Comparison of ENCODE assay signal across 26 cellular contexts in the genomic region with DNA sequence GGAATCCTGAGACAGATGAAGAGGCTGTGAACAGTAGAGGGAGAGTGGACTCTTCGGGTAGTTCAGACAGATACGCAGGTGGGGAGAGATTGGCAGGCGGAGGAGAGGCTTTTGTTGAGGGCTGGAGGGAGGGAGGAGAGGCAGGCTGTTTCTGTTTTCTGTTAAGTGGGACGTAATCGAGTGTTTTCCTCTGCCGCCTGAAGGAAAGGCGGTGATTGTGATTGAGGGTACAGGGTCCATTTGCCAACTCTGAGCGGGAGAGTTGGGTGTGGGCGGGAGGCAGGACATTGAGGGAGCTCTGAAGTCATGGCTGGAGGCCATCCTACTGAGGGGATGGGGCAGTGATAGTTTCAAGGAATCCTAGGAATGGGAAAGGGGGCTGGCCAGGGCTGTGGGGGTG.
DNase-seq lines count a peak whose midpoint lies in the region; TF ChIP-seq lines count a peak whose summit lies in the region.
"Had no signal": no experiment of that assay in that cellular context is flagged by ENCODE, and none has a peak within 500 bp of the region (broad histone marks: within the 10 kb centered on the region; RNA-seq: fewer than 3 reads in every experiment).

No MANE protein-coding gene starts in this region.

- CTCF ChIA-PET in HEK293 (lab: Yijun Ruan, JAX), result no interaction called here

- 11 to 26% (median 26%) methylated on average over 9 of the region's 9 CpGs for WGBS in ovary, 3 donors

- DNase-seq in NCI-H2227 treated with DMSO at 0.1 percent for 48 hours (lab: John Stamatoyannopoulos, UW) (peak; percentile 89), ovary (peak in 2 of 5 donors; percentile 15 to 34), SW480 (ENCODE audit: low spot score) (no peak), DMS153 treated with DMSO at 0.1 percent for 48 hours (lab: John Stamatoyannopoulos, UW; ENCODE audit: unreplicated experiment) (no peak), NCI-H2081 (lab: John Stamatoyannopoulos, UW) (no peak)
- DNase-seq: activated CD4-positive, alpha-beta memory T cell treated with anti-CD3 and anti-CD28 coated beads for 36 hours; activated gamma-delta T cell; CD4-positive, alpha-beta T cell; DMS 273 treated with DMSO at 0.1 percent for 48 hours; GDM1; H7; KBM-7; kidney glomerular epithelial cell; mesendoderm; naive thymus-derived CD4-positive, alpha-beta T cell; NCI-H1930; NCI-H526; RPMI8226; sigmoid colon; stimulated activated CD8-positive, alpha-beta memory T cell treated with anti-CD3 and anti-CD28 coated beads, Interleukin-4, amount 100 ng/mL, for 48 hours; T-helper 9 cell had no signal

- H3K27me3 ChIP-seq in duodenal mucosa (ENCODE audit: control insufficient read depth in 1 of 2, insufficient read depth in 2 of 2, low read length in 2 of 2) (no peaks in the 10 kb centered on the region), ovary (no peaks in the 10 kb centered on the region)
- H3K27me3 ChIP-seq: sigmoid colon had no signal

- no peak for TF ChIP-seq EP300 in ovary (IDR thresholded peaks at IDR 0.05)

- TF ChIP-seq POLR2A in ovary (IDR thresholded peaks at IDR 0.05), result no peak

- POLR2A ChIA-PET in HEK293 (lab: Yijun Ruan, JAX), result no interaction called here

- H3K4me1 ChIP-seq in HEK293 (ENCODE audit: control insufficient read depth, insufficient read depth, low read length) (no peaks in the 10 kb centered on the region; the same call in 1 of the 2 replicates), duodenal mucosa (ENCODE audit: control insufficient read depth in 1 of 2, insufficient read depth in 2 of 2, low read length in 2 of 2) (peaks cover 51 to 53% of the 10 kb centered on the region in 2 donors), ovary (ENCODE audit: insufficient read depth) (peaks cover 28% of the 10 kb centered on the region)

- H3K36me3 ChIP-seq in HEK293 (ENCODE audit: control insufficient read depth in 2 of 2, insufficient read depth in 1 of 2, low read length in 2 of 2) (no peaks in the 10 kb centered on the region), duodenal mucosa (ENCODE audit: control insufficient read depth in 1 of 2, insufficient read depth in 2 of 2, low read length in 2 of 2) (no peaks in the 10 kb centered on the region), ovary (no peaks in the 10 kb centered on the region)
- H3K36me3 ChIP-seq: sigmoid colon had no signal

- intact Hi-C loops in ovary (cut with DNase I), result loop anchor here in 2 of 4 donors (5.0 to 10.0 kb wide), 2 partner anchors 54 to 66 kb away; no protein-coding TSS in a partner anchor

- no peak for TF ChIP-seq CTCF in HEK293 (tag by site-specific recombination; IDR thresholded peaks at IDR 0.05)
- TF ChIP-seq CTCF in ovary (IDR thresholded peaks at IDR 0.05), result no peak

- no peaks in the 10 kb centered on the region for H3K9me3 ChIP-seq in HEK293 (ENCODE audit: control insufficient read depth, insufficient read depth, low read depth, low read length)
- H3K9me3 ChIP-seq in duodenal mucosa (ENCODE audit: control insufficient read depth in 1 of 2, low read length in 2 of 2), result no peaks in the 10 kb centered on the region
- H3K9me3 ChIP-seq in ovary, result no peaks in the 10 kb centered on the region
- H3K9me3 ChIP-seq: sigmoid colon had no signal

- peak overlapping the region in 1 of 2 donors; percentile 39 for H3K9ac ChIP-seq in duodenal mucosa (ENCODE audit: low read depth in 1 of 2, low read length in 2 of 2)
- H3K9ac ChIP-seq: parathyroid adenoma had no signal

- no peak overlapping the region for H3K4me3 ChIP-seq in HEK293 (ENCODE audit: low read depth, low read length)
- peak overlapping the region; percentile 29 to 31 for H3K4me3 ChIP-seq in duodenal mucosa (ENCODE audit: low read depth in 1 of 2, low read length in 2 of 2)
- no peak overlapping the region for H3K4me3 ChIP-seq in ovary
- H3K4me3 ChIP-seq: coronary artery, sigmoid colon, SK-N-MC had no signal

- H3K27ac ChIP-seq in HEK293 (ENCODE audit: extremely low read depth, low read depth, low read length) (no peak overlapping the region), duodenal mucosa (ENCODE audit: low read depth, low read length) (no peak overlapping the region), ovary (peak overlapping the region; percentile 4 to 65)
- H3K27ac ChIP-seq: coronary artery, parathyroid adenoma, SK-N-MC had no signal

TF ChIP-seq in HEK293, 187 proteins besides CTCF, POLR2A, EP300 and RAD21:
- TF ChIP-seq ZFHX2 (tag by site-specific recombination; conservative IDR thresholded peaks at IDR 0.05), result 0 out of 2 replicates have a peak, but pooled peaks have one; percentile 27
- no peak for TF ChIP-seq ZNF837 (tag by site-specific recombination; IDR thresholded peaks at IDR 0.05)

Comparison
In these comparisons a context has a peak if more than half of its experiments do, and no peak if none do; other contexts are left out.
1. H3K27ac ChIP-seq: peak in ovary (2 of 2); none in HEK293 (single experiment) and duodenal mucosa (single experiment).
2. H3K4me3 ChIP-seq: peak in duodenal mucosa (2 of 2); none in HEK293 (single experiment) and ovary (single experiment).